ENCODE assay signal across 20 cellular contexts in genomic region chr7:54678763-54679396, GRCh38.
DNase-seq lines count a peak whose midpoint lies in the region; ATAC-seq and TF ChIP-seq lines count a peak whose summit lies in the region.
"Had no signal": no experiment of that assay in that cellular context is flagged by ENCODE, and none has a peak within 500 bp of the region (broad histone marks: within the 10 kb centered on the region; RNA-seq: fewer than 3 reads in every experiment).

No MANE protein-coding gene starts in this region.

- DNase-seq in NCI-H1092 treated with DMSO at 0.1 percent for 48 hours (lab: John Stamatoyannopoulos, UW) (peak; percentile 18), NCI-H1092 (lab: John Stamatoyannopoulos, UW) (no peak), LNCaP clone FGC (ENCODE audit: low read depth) (no peak), myocyte (ENCODE audit: low read depth) (peak; percentile 9), LoVo (ENCODE audit: low spot score) (no peak)
- DNase-seq in activated CD4-positive, alpha-beta T cell treated with anti-CD3 and anti-CD28 coated beads for 4 hours = no peak
- DNase-seq: activated gamma-delta T cell; DMS79 treated with DMSO at 0.1 percent for 48 hours; NCI-H2081; NCI-H774; occipital lobe; right cardiac atrium; Right ventricle myocardium superior; stimulated activated naive CD8-positive, alpha-beta T cell treated with anti-CD3 and anti-CD28 coated beads, Interleukin-15, Interleukin-2, amounts not matched to agents 100 U/mL and 50 U/mL, for 24 hours; T-helper 2 cell; upper lobe of left lung had no signal

- TF ChIP-seq CTCF in LNCaP clone FGC (IDR thresholded peaks at IDR 0.05; ENCODE audit: control insufficient read depth, extremely low read depth, insufficient read depth) (peak; percentile 49), VCaP (conservative IDR thresholded peaks at IDR 0.05) (peak; percentile 76)

- H3K4me3 ChIP-seq in LNCaP clone FGC (ENCODE audit: low read depth, low read length) = no peak overlapping the region
- H3K4me3 ChIP-seq: ascending aorta, upper lobe of left lung had no signal

- no peak for ATAC-seq in GM21381 (IDR thresholded peaks at IDR 0.05; ENCODE audit: unreplicated experiment)
- ATAC-seq: activated CD4-positive, CD25-positive, alpha-beta regulatory T cell treated with anti-CD3 and anti-CD28 coated beads, Interleukin-2, amount 50 U/mL, for 24 hours; right cardiac atrium; stimulated activated naive CD8-positive, alpha-beta T cell treated with anti-CD3 and anti-CD28 coated beads, Interleukin-15, Interleukin-2, amounts not matched to agents 100 U/mL and 50 U/mL, for 24 hours had no signal

- H3K27ac ChIP-seq in VCaP = no peak overlapping the region
- H3K27ac ChIP-seq: ascending aorta, upper lobe of left lung had no signal

Comparison
In these comparisons a context has a peak if more than half of its experiments do, and no peak if none do; other contexts are left out.
1. DNase-seq: peak in NCI-H1092 treated with DMSO at 0.1 percent for 48 hours (single experiment) and myocyte (single experiment); none in NCI-H1092 (single experiment), LNCaP clone FGC (single experiment), LoVo (single experiment) and activated CD4-positive, alpha-beta T cell treated with anti-CD3 and anti-CD28 coated beads for 4 hours (0 of 2).